Comparison of ENCODE assay signal across 9 cellular contexts in genomic region chr21:37407719-37408455, GRCh38. TPM values are rescaled to one million over a fixed set of nuclear protein-coding genes. Genes with fewer than 3 reads are reported as not detected.
A peak's percentile ranks its signal among the peaks of the same experiment; 100 is the strongest.
DNase-seq lines count a peak whose midpoint lies in the region; ATAC-seq, FAIRE-seq and TF ChIP-seq lines count a peak whose summit lies in the region.
"Had no signal": no experiment of that assay in that cellular context is flagged by ENCODE, and none has a peak within 500 bp of the region (broad histone marks: within the 10 kb centered on the region; RNA-seq: fewer than 3 reads in every experiment).

No MANE protein-coding gene starts in this region.

- H3K36me3 Mint-ChIP-seq in CD4-positive, CD25-positive, alpha-beta regulatory T cell = peaks cover 11% of the 10 kb centered on the region

- peak overlapping the region in 2 of 3 donors; percentile 32 to 64 for H3K27ac Mint-ChIP-seq in CD4-positive, CD25-positive, alpha-beta regulatory T cell

- peak overlapping the region; percentile 54 for H3K4me3 ChIP-seq in CD4-positive, CD25-positive, alpha-beta regulatory T cell (ENCODE audit: low read depth, low read length)
- H3K4me3 ChIP-seq in KMS-11 (IDR thresholded peaks at IDR 0.05; ENCODE audit: insufficient read depth, low read depth, low read length) (no peak overlapping the region), kidney (ENCODE audit: low read length in 2 of 2) (no peak overlapping the region), right atrium auricular region (no peak overlapping the region)

- H3K9me3 Mint-ChIP-seq in CD4-positive, CD25-positive, alpha-beta regulatory T cell = peaks cover 0 to under 1% (median 0%) of the 10 kb centered on the region in 7 donors

- H2AFZ ChIP-seq in KMS-11 (ENCODE audit: low read depth) = no peak overlapping the region

- H3K9ac ChIP-seq in KMS-11 = peak overlapping the region; percentile 29; the same call in 1 of the 2 replicates
- H3K9ac ChIP-seq in kidney (ENCODE audit: low read length in 2 of 2) = no peak overlapping the region

- intact Hi-C loops in kidney (cut with DNase I) = no loop called here

- peak overlapping the region; percentile 27 to 69 (median 58) for H3K4me3 Mint-ChIP-seq in CD4-positive, CD25-positive, alpha-beta regulatory T cell

- H3K27ac ChIP-seq in CD4-positive, CD25-positive, alpha-beta regulatory T cell (ENCODE audit: insufficient read depth, low read length, poor library complexity, severe bottlenecking) = no peak overlapping the region
- H3K27ac ChIP-seq in KMS-11 = peak overlapping the region; percentile 80
- H3K27ac ChIP-seq in kidney (ENCODE audit: low read depth in 2 of 2, low read length in 2 of 2) = no peak overlapping the region
- peak overlapping the region in 1 of 2 donors; percentile 35 for H3K27ac ChIP-seq in right atrium auricular region

- H3K79me2 ChIP-seq in KMS-11 (ENCODE audit: insufficient read depth, low read depth) = peaks cover 98% of the 10 kb centered on the region

- H3K4me1 Mint-ChIP-seq in CD4-positive, CD25-positive, alpha-beta regulatory T cell = peaks cover 56 to 86% (median 76%) of the 10 kb centered on the region in 4 donors

- peaks cover 48% of the 10 kb centered on the region for H4K20me1 ChIP-seq in KMS-11 (ENCODE audit: insufficient read depth)

- H3K27me3 ChIP-seq in CD4-positive, CD25-positive, alpha-beta regulatory T cell (ENCODE audit: control insufficient read depth, insufficient read depth, low read length) = no peaks in the 10 kb centered on the region
- no peaks in the 10 kb centered on the region for H3K27me3 ChIP-seq in KMS-11 (ENCODE audit: insufficient read depth, low read depth)
- no peaks in the 10 kb centered on the region for H3K27me3 ChIP-seq in right atrium auricular region

- TF ChIP-seq CTCF in GM20000 (IDR thresholded peaks at IDR 0.05; ENCODE audit: extremely low read depth, missing control alignments) (no peak), KMS-11 (conservative IDR thresholded peaks at IDR 0.05; ENCODE audit: low read depth, low read length) (no peak), kidney (IDR thresholded peaks at IDR 0.05; ENCODE audit: borderline replicate concordance, extremely low read depth, insufficient read depth) (no peak), right atrium auricular region (IDR thresholded peaks at IDR 0.05) (no peak)

- no peak for FAIRE-seq in kidney (lab: Jason Lieb, UNC)
- FAIRE-seq: colon had no signal

- peak overlapping the region; percentile 64 for H3K4me2 ChIP-seq in KMS-11

- H3K4me1 ChIP-seq in CD4-positive, CD25-positive, alpha-beta regulatory T cell (ENCODE audit: control insufficient read depth, insufficient read depth, low read length, poor library complexity, severe bottlenecking) = peaks cover 72% of the 10 kb centered on the region
- H3K4me1 ChIP-seq in KMS-11 (ENCODE audit: low read depth, poor library complexity, severe bottlenecking) = peaks cover 59% of the 10 kb centered on the region
- H3K4me1 ChIP-seq in kidney (ENCODE audit: control insufficient read depth in 1 of 2, insufficient read depth in 1 of 2, low read depth in 1 of 2, low read length in 2 of 2) = peaks cover 7 to 8% of the 10 kb centered on the region in 2 donors
- peaks cover 0 to 70% of the 10 kb centered on the region in 2 donors for H3K4me1 ChIP-seq in right atrium auricular region

- H3K9me3 ChIP-seq in CD4-positive, CD25-positive, alpha-beta regulatory T cell (ENCODE audit: control insufficient read depth in 2 of 2, low read length in 2 of 2) = no peaks in the 10 kb centered on the region
- H3K9me3 ChIP-seq in kidney (ENCODE audit: control insufficient read depth in 1 of 2, low read length in 2 of 2) = no peaks in the 10 kb centered on the region
- H3K9me3 ChIP-seq in right atrium auricular region = peaks cover 0 to under 1% of the 10 kb centered on the region in 2 donors

- no peaks in the 10 kb centered on the region for H3K27me3 Mint-ChIP-seq in CD4-positive, CD25-positive, alpha-beta regulatory T cell

- DNase-seq in CD4-positive, CD25-positive, alpha-beta regulatory T cell = no peak
- DNase-seq in GM20000 (ENCODE audit: low spot score) (peak; percentile 20), foreskin melanocyte (peak; percentile 14), LoVo (ENCODE audit: low spot score) (no peak), kidney (no peak), UCSD-AML1 (lab: John Stamatoyannopoulos, UW; ENCODE audit: unreplicated experiment) (no peak), right atrium auricular region (ENCODE audit: low spot score) (no peak)

- H3K36me3 ChIP-seq in CD4-positive, CD25-positive, alpha-beta regulatory T cell (ENCODE audit: control insufficient read depth, insufficient read depth, low read length) = no peaks in the 10 kb centered on the region
- H3K36me3 ChIP-seq in KMS-11 (ENCODE audit: insufficient read depth) (no peaks in the 10 kb centered on the region), kidney (ENCODE audit: control insufficient read depth in 1 of 2, insufficient read depth in 2 of 2, low read length in 2 of 2) (no peaks in the 10 kb centered on the region), right atrium auricular region (no peaks in the 10 kb centered on the region)

- ATAC-seq in CD4-positive, CD25-positive, alpha-beta regulatory T cell (ENCODE audit: low read depth in 2 of 2) = no peak

RNA-seq across cellular contexts. Expression of gene DYRK1A, which starts 41.3 kb away (rescaled TPM):
- 143 TPM for total RNA-seq in CD4-positive, CD25-positive, alpha-beta regulatory T cell
- 1 to 10 TPM; 2.6 to 6.6 (median 5.6) TPM for polyA plus RNA-seq in CD4-positive, CD25-positive, alpha-beta regulatory T cell
- total RNA-seq in kidney (78.0 TPM), right atrium auricular region (10 to 100 TPM; 69.3 to 94.7 TPM)
- 14.5 TPM for polyA plus RNA-seq in kidney (ENCODE audit: insufficient read depth, low read depth, low replicate concordance)

Comparison
In these comparisons a context has a peak if more than half of its experiments do, and no peak if none do; other contexts are left out.
1. DNase-seq: peak in GM20000 (single experiment) and foreskin melanocyte (single experiment); none in CD4-positive, CD25-positive, alpha-beta regulatory T cell (0 of 3), LoVo (single experiment), kidney (single experiment), UCSD-AML1 (single experiment) and right atrium auricular region (single experiment).